Comparison of ENCODE assay signal across 9 cellular contexts in the genomic region with DNA sequence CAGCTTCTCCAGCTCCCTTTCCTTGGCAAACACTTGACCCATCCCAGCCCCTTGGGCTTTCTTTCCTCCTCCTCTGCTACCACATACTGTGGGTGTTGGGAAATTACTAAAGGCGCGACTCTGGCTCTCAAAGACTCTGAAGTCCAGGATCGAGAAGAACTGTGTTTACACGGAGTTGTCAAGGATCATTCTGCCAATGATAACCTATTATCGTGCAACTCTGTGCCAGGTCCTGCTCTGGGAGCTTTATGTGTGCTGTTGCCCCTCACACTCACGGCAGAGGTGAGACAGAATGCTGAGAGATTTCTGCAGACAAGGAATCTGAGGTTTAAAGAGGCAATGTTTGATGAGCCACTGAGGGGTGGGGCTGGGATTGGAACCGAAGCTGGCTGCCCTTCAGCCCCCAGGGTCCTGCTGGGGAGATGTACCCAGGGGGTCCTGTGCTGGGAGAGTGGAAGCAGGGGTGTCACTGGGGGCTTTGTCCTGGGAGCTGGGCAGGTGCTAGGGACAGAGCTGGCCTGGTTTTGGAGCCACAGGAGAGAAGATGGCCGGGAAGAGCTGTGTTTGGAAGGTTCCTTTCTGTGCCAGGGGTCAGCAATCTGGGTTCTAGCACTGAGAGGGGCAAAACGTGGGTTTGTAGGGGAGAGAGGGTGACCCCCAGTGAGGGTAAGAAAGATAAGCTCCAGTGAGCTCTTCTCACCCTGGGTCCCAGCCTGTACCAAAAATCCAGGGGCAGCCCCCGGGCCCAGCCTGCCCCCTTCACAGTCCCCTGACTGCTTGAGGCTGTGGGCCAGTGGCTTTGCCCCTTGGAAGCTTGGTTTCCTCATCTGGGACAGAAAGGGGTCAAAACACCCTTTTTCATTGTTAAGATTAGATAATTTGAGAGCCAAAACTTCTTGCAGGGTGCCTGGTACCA.
DNase-seq lines count a peak whose midpoint lies in the region; ATAC-seq and TF ChIP-seq lines count a peak whose summit lies in the region.
"Had no signal": no experiment of that assay in that cellular context is flagged by ENCODE, and none has a peak within 500 bp of the region (broad histone marks: within the 10 kb centered on the region; RNA-seq: fewer than 3 reads in every experiment).

No MANE protein-coding gene starts in this region.

- H3K4me1 Mint-ChIP-seq in T-helper 2 cell treated with Interferon-gamma antibody and Interleukin-4, amounts not matched to agents 5 μg/mL and 100 μg/mL, for 36 hours (ENCODE audit: low read depth): peaks cover 77% of the 10 kb centered on the region
- H3K4me1 Mint-ChIP-seq in activated naive CD8-positive, alpha-beta T cell treated with anti-CD3 and anti-CD28 coated beads for 36 hours: peaks cover 66% of the 10 kb centered on the region

- peaks cover 8% of the 10 kb centered on the region for H3K36me3 Mint-ChIP-seq in T-helper 2 cell treated with Interferon-gamma antibody and Interleukin-4, amounts not matched to agents 5 μg/mL and 100 μg/mL, for 36 hours (ENCODE audit: low read depth)
- peaks cover 6% of the 10 kb centered on the region for H3K36me3 Mint-ChIP-seq in activated naive CD8-positive, alpha-beta T cell treated with anti-CD3 and anti-CD28 coated beads for 36 hours

- H3K36me3 ChIP-seq in right lobe of liver: no peaks in the 10 kb centered on the region
- no peaks in the 10 kb centered on the region for H3K36me3 ChIP-seq in thyroid gland

- 13% methylated on average over 8 of the region's 10 CpGs for WGBS in right lobe of liver (ENCODE audit: insufficient coverage, low coverage, low lambda C conversion rate, missing lambda C conversion rate)
- 22 to 27% methylated on average over 10 of the region's 10 CpGs for WGBS in thyroid gland, 2 donors

- no peak for TF ChIP-seq POLR2A in right lobe of liver (IDR thresholded peaks at IDR 0.05)
- TF ChIP-seq POLR2A in thyroid gland (IDR thresholded peaks at IDR 0.05): no peak

- peak overlapping the region; percentile 82 for H3K4me3 Mint-ChIP-seq in T-helper 2 cell treated with Interferon-gamma antibody and Interleukin-4, amounts not matched to agents 5 μg/mL and 100 μg/mL, for 36 hours
- peak overlapping the region; percentile 83 for H3K4me3 Mint-ChIP-seq in activated naive CD8-positive, alpha-beta T cell treated with anti-CD3 and anti-CD28 coated beads for 36 hours

- intact Hi-C loops in right lobe of liver (cut with DNase I): no loop called here
- intact Hi-C loops in thyroid gland (cut with DNase I): no loop called here

- peak in 3 of 4 donors; percentile 3 to 22 (median 10) for ATAC-seq in right lobe of liver
- ATAC-seq in GM21737 (IDR thresholded peaks at IDR 0.05; ENCODE audit: unreplicated experiment): no peak
- ATAC-seq in GM21786 (IDR thresholded peaks at IDR 0.05; ENCODE audit: unreplicated experiment): no peak
- ATAC-seq: K562 had no signal

- peak overlapping the region; percentile 92 for H3K27ac Mint-ChIP-seq in T-helper 2 cell treated with Interferon-gamma antibody and Interleukin-4, amounts not matched to agents 5 μg/mL and 100 μg/mL, for 36 hours
- H3K27ac Mint-ChIP-seq in activated naive CD8-positive, alpha-beta T cell treated with anti-CD3 and anti-CD28 coated beads for 36 hours: peak overlapping the region; percentile 95

- H3K9me3 ChIP-seq in right lobe of liver (no peaks in the 10 kb centered on the region), thyroid gland (no peaks in the 10 kb centered on the region)

- DNase-seq in T-helper 2 cell treated with Interferon-gamma antibody and Interleukin-4, amounts not matched to agents 5 μg/mL and 100 μg/mL, for 36 hours (ENCODE audit: low spot score): no peak
- DNase-seq in T-helper 2 cell: no peak
- no peak for DNase-seq in activated naive CD8-positive, alpha-beta T cell treated with anti-CD3 and anti-CD28 coated beads for 36 hours
- no peak for DNase-seq in right lobe of liver
- peak in 1 of 2 donors; percentile 42 for DNase-seq in thyroid gland
- no peak for DNase-seq in NCI-H748 treated with DMSO at 0.1 percent for 48 hours (lab: John Stamatoyannopoulos, UW)

- no peak overlapping the region for H3K4me3 ChIP-seq in right lobe of liver
- H3K4me3 ChIP-seq in thyroid gland (replicated peaks in 1 of 3): no peak overlapping the region
- H3K4me3 ChIP-seq: K562 had no signal

- H3K27ac ChIP-seq in right lobe of liver (peak overlapping the region; percentile 70 to 85 (median 77)), thyroid gland (peak overlapping the region; percentile 84 to 88 (median 87))

- H3K4me1 ChIP-seq in right lobe of liver (peaks cover 0 to 66% (median 33%) of the 10 kb centered on the region in 4 donors), thyroid gland (peaks cover 99% of the 10 kb centered on the region in 2 donors)

- H3K9me3 Mint-ChIP-seq in T-helper 2 cell treated with Interferon-gamma antibody and Interleukin-4, amounts not matched to agents 5 μg/mL and 100 μg/mL, for 36 hours: no peaks in the 10 kb centered on the region
- no peaks in the 10 kb centered on the region for H3K9me3 Mint-ChIP-seq in activated naive CD8-positive, alpha-beta T cell treated with anti-CD3 and anti-CD28 coated beads for 36 hours

- H3K27me3 ChIP-seq in right lobe of liver (no peaks in the 10 kb centered on the region), thyroid gland (no peaks in the 10 kb centered on the region)

- no peaks in the 10 kb centered on the region for H3K27me3 Mint-ChIP-seq in T-helper 2 cell treated with Interferon-gamma antibody and Interleukin-4, amounts not matched to agents 5 μg/mL and 100 μg/mL, for 36 hours (ENCODE audit: low read depth)
- no peaks in the 10 kb centered on the region for H3K27me3 Mint-ChIP-seq in activated naive CD8-positive, alpha-beta T cell treated with anti-CD3 and anti-CD28 coated beads for 36 hours

- TF ChIP-seq CTCF in right lobe of liver (IDR thresholded peaks at IDR 0.05): no peak
- no peak for TF ChIP-seq CTCF in thyroid gland (IDR thresholded peaks at IDR 0.05)

Comparison
In these comparisons a context has a peak if more than half of its experiments do, and no peak if none do; other contexts are left out.
1. ATAC-seq: peak in right lobe of liver (3 of 4); none in GM21737 (single experiment) and GM21786 (single experiment).